In the genomic region with DNA sequence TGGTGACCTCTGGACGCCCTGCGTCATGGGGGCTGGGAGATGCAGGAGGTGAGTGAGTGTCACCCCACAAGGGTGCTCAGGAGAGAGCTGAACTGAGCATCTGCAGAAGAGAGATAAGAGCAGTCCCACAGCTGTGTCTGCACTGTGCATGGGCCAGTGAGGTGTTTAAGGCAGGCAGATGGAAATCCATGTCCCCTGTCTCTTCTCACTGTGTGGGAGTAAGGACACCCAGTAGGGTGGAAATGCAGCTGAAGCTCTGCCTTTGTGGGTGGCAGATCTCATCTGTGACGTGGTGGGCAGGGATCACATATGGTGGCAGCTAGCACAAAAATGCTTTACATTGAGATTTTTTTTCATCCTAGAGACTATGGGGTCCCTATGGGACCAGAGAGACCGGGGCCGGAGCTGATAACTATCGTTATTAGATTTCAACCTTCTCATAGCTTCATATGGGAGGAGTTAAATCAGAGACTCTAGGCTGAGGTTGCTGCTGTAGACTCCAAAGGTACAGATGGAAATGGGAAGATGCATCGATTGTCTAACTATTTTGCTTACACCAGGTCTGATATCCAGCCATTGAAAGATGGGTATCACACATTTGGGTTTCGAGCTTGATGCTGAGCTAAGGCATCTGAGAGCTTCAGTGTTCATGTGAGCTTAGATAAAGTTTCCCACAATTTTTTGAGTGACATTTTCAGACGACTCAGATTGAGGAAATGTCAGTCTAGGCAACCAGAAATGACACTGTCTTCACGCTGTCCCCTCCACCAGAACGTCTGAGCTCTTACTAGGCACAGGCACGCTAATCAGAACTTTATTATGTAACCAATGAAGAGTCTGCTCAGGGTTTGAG, we compare ENCODE assay signal across 21 cellular contexts.
DNase-seq lines count a peak whose midpoint lies in the region; ATAC-seq, FAIRE-seq and TF ChIP-seq lines count a peak whose summit lies in the region.
"Had no signal": no experiment of that assay in that cellular context is flagged by ENCODE, and none has a peak within 500 bp of the region (broad histone marks: within the 10 kb centered on the region; RNA-seq: fewer than 3 reads in every experiment).

No MANE protein-coding gene starts in this region.

- H3K27me3 Mint-ChIP-seq in mesothelial cell of epicardium (ENCODE audit: low read depth), result no peaks in the 10 kb centered on the region
- H3K27me3 Mint-ChIP-seq in activated naive CD8-positive, alpha-beta T cell treated with anti-CD3 and anti-CD28 coated beads, Interleukin-2, amount 50 U/mL, for 24 hours, result no peaks in the 10 kb centered on the region

- peaks cover 4% of the 10 kb centered on the region for H3K9me1 ChIP-seq in K562 (ENCODE audit: control insufficient read depth, insufficient read depth, low read length)

- TF ChIP-seq RAD21 in SK-N-SH (IDR thresholded peaks at IDR 0.05; ENCODE audit: low read length) (no peak), K562 (CRISPR knock-in tag; conservative IDR thresholded peaks at IDR 0.05 in 1 of 2, IDR thresholded peaks at IDR 0.05 in 1 of 2) (peak in 1 of 2 experiments; percentile 40; a peak in 2 of 4 replicates)

- FAIRE-seq in K562 (lab: Jason Lieb, UNC), result peak; percentile 100
- FAIRE-seq: H54 had no signal

- H3K4me1 Mint-ChIP-seq in stimulated activated effector memory CD8-positive, alpha-beta T cell treated with anti-CD3 and anti-CD28 coated beads, Interleukin-12 subunit alpha, Interleukin-12 subunit beta, amount 100 ng/mL, for 72 hours, result peaks cover 8% of the 10 kb centered on the region
- H3K4me1 Mint-ChIP-seq in mesothelial cell of epicardium, result peaks cover 9% of the 10 kb centered on the region
- H3K4me1 Mint-ChIP-seq in activated naive CD8-positive, alpha-beta T cell treated with anti-CD3 and anti-CD28 coated beads, Interleukin-2, amount 50 U/mL, for 24 hours, result peaks cover 12% of the 10 kb centered on the region

- H3K27me3 ChIP-seq in SK-N-SH (ENCODE audit: insufficient read depth) (no peaks in the 10 kb centered on the region; the same call in 1 of the 2 replicates), SJCRH30 (no peaks in the 10 kb centered on the region), K562 (ENCODE audit: control insufficient read depth in 2 of 2, insufficient read depth in 2 of 2, low read length in 2 of 2) (peaks cover 14 to 22% of the 10 kb centered on the region in 2 experiments; a peak in 4 of 5 replicates)

- DNase-seq in SK-N-SH (peak; percentile 21), SJCRH30 (peak; percentile 60 to 73), K562 (ENCODE audit: extremely low read depth in 1 of 4, low spot score in 3 of 4) (peak; percentile 98 to 99 (median 98)), mesothelial cell of epicardium (ENCODE audit: low spot score in 2 of 2, unreplicated experiment in 2 of 2) (no peak), left ventricle myocardium superior (no peak)
- DNase-seq in stimulated activated effector memory CD8-positive, alpha-beta T cell treated with anti-CD3 and anti-CD28 coated beads, Interleukin-12 subunit alpha, Interleukin-12 subunit beta, amount 100 ng/mL, for 72 hours (ENCODE audit: low spot score in 2 of 2), result no peak
- DNase-seq in activated naive CD8-positive, alpha-beta T cell treated with anti-CD3 and anti-CD28 coated beads, Interleukin-2, amount 50 U/mL, for 24 hours, result no peak
- DNase-seq: 8988T; C1 segment of cervical spinal cord; CD8-positive, alpha-beta memory T cell; EL; IMR-90; Karpas-422; MV-4-11; NCI-H1105 treated with DMSO at 0.1 percent for 48 hours; NCI-H2081; NCI-H446 treated with DMSO at 0.1 percent for 48 hours; NCI-H526 treated with DMSO at 0.1 percent for 48 hours had no signal

- H3K9me3 ChIP-seq in SK-N-SH (no peaks in the 10 kb centered on the region), SJCRH30 (replicated peaks) (no peaks in the 10 kb centered on the region), K562 (replicated peaks; ENCODE audit: control insufficient read depth, insufficient read depth, low read depth, low read length) (no peaks in the 10 kb centered on the region)

- H2AFZ ChIP-seq in SK-N-SH (ENCODE audit: low read depth), result no peak overlapping the region
- H2AFZ ChIP-seq in K562 (ENCODE audit: low read depth, low read length), result no peak overlapping the region

- H3K27ac Mint-ChIP-seq in stimulated activated effector memory CD8-positive, alpha-beta T cell treated with anti-CD3 and anti-CD28 coated beads, Interleukin-12 subunit alpha, Interleukin-12 subunit beta, amount 100 ng/mL, for 72 hours, result peak overlapping the region; percentile 1
- H3K27ac Mint-ChIP-seq in mesothelial cell of epicardium, result no peak overlapping the region
- H3K27ac Mint-ChIP-seq in activated naive CD8-positive, alpha-beta T cell treated with anti-CD3 and anti-CD28 coated beads, Interleukin-2, amount 50 U/mL, for 24 hours, result no peak overlapping the region

- H3K27ac ChIP-seq in SK-N-SH (ENCODE audit: low read depth in 2 of 2, low read length in 1 of 2), result no peak overlapping the region
- peak overlapping the region; percentile 1 for H3K27ac ChIP-seq in SJCRH30
- no peak overlapping the region for H3K27ac ChIP-seq in K562 (ENCODE audit: extremely low read depth, low read depth, low read length)

- ATAC-seq in SK-N-SH treated with all-trans-retinoic acid at 6 μM for 48 hours, result no peak
- ATAC-seq in K562, result peak; percentile 99
- no peak for ATAC-seq in stimulated activated effector memory CD8-positive, alpha-beta T cell treated with anti-CD3 and anti-CD28 coated beads, Interleukin-12 subunit alpha, Interleukin-12 subunit beta, amount 100 ng/mL, for 72 hours
- ATAC-seq in left ventricle myocardium superior, result no peak
- ATAC-seq in activated naive CD8-positive, alpha-beta T cell treated with anti-CD3 and anti-CD28 coated beads, Interleukin-2, amount 50 U/mL, for 24 hours, result no peak
- ATAC-seq: Right ventricle myocardium inferior had no signal

- no peak overlapping the region for H3K9ac ChIP-seq in SK-N-SH
- 0 out of 4 replicates have a peak overlapping the region, but pooled peaks of 1 of the 2 experiments have one; percentile 17 for H3K9ac ChIP-seq in K562 (ENCODE audit: insufficient read depth in 1 of 2, low read depth in 2 of 2, low read length in 2 of 2)

- intact Hi-C loops in K562 (cut with micrococcal nuclease), result no loop called here
- intact Hi-C loops in left ventricle myocardium superior (cut with micrococcal nuclease), result no loop called here

- H4K20me1 ChIP-seq in SK-N-SH (ENCODE audit: insufficient read depth), result no peaks in the 10 kb centered on the region
- H4K20me1 ChIP-seq in K562 (replicated peaks; ENCODE audit: control insufficient read depth, insufficient read depth, low read length), result no peaks in the 10 kb centered on the region; the same call in 1 of the 2 replicates

- CTCF ChIA-PET in SK-N-SH (lab: Yijun Ruan, JAX) (interaction anchor here (0.6 to 2.9 kb wide), 3 partner anchors 10 to 213 kb away, joined by 3 to 7 read pairs (median 3); no protein-coding TSS in a partner anchor), K562 (lab: Yijun Ruan, JAX; ENCODE audit: low intra/inter-chr PET ratio) (no interaction called here)

- H3K9me3 Mint-ChIP-seq in stimulated activated effector memory CD8-positive, alpha-beta T cell treated with anti-CD3 and anti-CD28 coated beads, Interleukin-12 subunit alpha, Interleukin-12 subunit beta, amount 100 ng/mL, for 72 hours, result no peaks in the 10 kb centered on the region
- H3K9me3 Mint-ChIP-seq in mesothelial cell of epicardium, result no peaks in the 10 kb centered on the region
- H3K9me3 Mint-ChIP-seq in activated naive CD8-positive, alpha-beta T cell treated with anti-CD3 and anti-CD28 coated beads, Interleukin-2, amount 50 U/mL, for 24 hours, result no peaks in the 10 kb centered on the region
- H3K9me3 Mint-ChIP-seq: CD8-positive, alpha-beta memory T cell had no signal

- no peaks in the 10 kb centered on the region for H3K9me2 ChIP-seq in SK-N-SH

- H3K4me1 ChIP-seq in SK-N-SH (ENCODE audit: control insufficient read depth in 1 of 2, insufficient read depth in 2 of 2, low read depth in 1 of 2, low read length in 1 of 2) (peaks cover 0 to 5% of the 10 kb centered on the region in 2 experiments; a peak in 1 of 4 replicates), SJCRH30 (peaks cover 43% of the 10 kb centered on the region), K562 (replicated peaks in 1 of 2; ENCODE audit: control insufficient read depth in 2 of 2, insufficient read depth in 2 of 2, low read length in 2 of 2) (peaks cover 17 to 23% of the 10 kb centered on the region in 2 experiments)

- POLR2A ChIA-PET in SK-N-SH (lab: Yijun Ruan, JAX), result no interaction called here
- POLR2A ChIA-PET in K562 (lab: Yijun Ruan, JAX), result interaction anchor here (0.6 to 4.2 kb wide), 8 partner anchors 9 to 44 kb away, joined by 3 to 25 read pairs (median 4); no protein-coding TSS in a partner anchor

- no peaks in the 10 kb centered on the region for H3F3A ChIP-seq in SK-N-SH (replicated peaks; ENCODE audit: insufficient read depth)

- H3K79me2 ChIP-seq in SK-N-SH (ENCODE audit: insufficient read depth) (no peaks in the 10 kb centered on the region), K562 (ENCODE audit: control insufficient read depth, insufficient read depth, low read length) (no peaks in the 10 kb centered on the region)

- H3K4me3 Mint-ChIP-seq in stimulated activated effector memory CD8-positive, alpha-beta T cell treated with anti-CD3 and anti-CD28 coated beads, Interleukin-12 subunit alpha, Interleukin-12 subunit beta, amount 100 ng/mL, for 72 hours, result no peak overlapping the region
- H3K4me3 Mint-ChIP-seq in mesothelial cell of epicardium, result no peak overlapping the region
- no peak overlapping the region for H3K4me3 Mint-ChIP-seq in activated naive CD8-positive, alpha-beta T cell treated with anti-CD3 and anti-CD28 coated beads, Interleukin-2, amount 50 U/mL, for 24 hours
- H3K4me3 Mint-ChIP-seq: CD8-positive, alpha-beta memory T cell had no signal

- TF ChIP-seq EP300 in SK-N-SH (IDR thresholded peaks at IDR 0.05; ENCODE audit: borderline replicate concordance in 1 of 2, low read depth in 1 of 2, low read length in 1 of 2) (no peak), K562 (IDR thresholded peaks at IDR 0.05; ENCODE audit: low read length) (peak; percentile 98)

- WGBS in SK-N-SH (ENCODE audit: low lambda C conversion rate), result 67% methylated on average over 12 of the region's 12 CpGs
- WGBS in K562 (ENCODE audit: insufficient coverage, low coverage, missing lambda C conversion rate), result 2% methylated on average over 12 of the region's 12 CpGs

- H3K36me3 ChIP-seq in SK-N-SH (replicated peaks in 1 of 2; ENCODE audit: control insufficient read depth in 1 of 2, insufficient read depth in 2 of 2, low read length in 1 of 2) (no peaks in the 10 kb centered on the region), SJCRH30 (no peaks in the 10 kb centered on the region), K562 (ENCODE audit: control insufficient read depth, insufficient read depth, low read length) (no peaks in the 10 kb centered on the region)

- TF ChIP-seq POLR2A in K562 (conservative IDR thresholded peaks at IDR 0.05), result no peak

- H3K36me3 Mint-ChIP-seq in stimulated activated effector memory CD8-positive, alpha-beta T cell treated with anti-CD3 and anti-CD28 coated beads, Interleukin-12 subunit alpha, Interleukin-12 subunit beta, amount 100 ng/mL, for 72 hours, result no peaks in the 10 kb centered on the region
- H3K36me3 Mint-ChIP-seq in mesothelial cell of epicardium, result no peaks in the 10 kb centered on the region
- no peaks in the 10 kb centered on the region for H3K36me3 Mint-ChIP-seq in activated naive CD8-positive, alpha-beta T cell treated with anti-CD3 and anti-CD28 coated beads, Interleukin-2, amount 50 U/mL, for 24 hours (ENCODE audit: low read depth)
- H3K36me3 Mint-ChIP-seq: CD8-positive, alpha-beta memory T cell had no signal

- in situ Hi-C loops in K562 (cut with MboI), result no loop called here

- TF ChIP-seq CTCF in SK-N-SH (IDR thresholded peaks at IDR 0.05), result no peak
- no peak for TF ChIP-seq CTCF in K562 (IDR thresholded peaks at IDR 0.05 in 2 of 3, conservative IDR thresholded peaks at IDR 0.05 in 1 of 3; ENCODE audit: insufficient read depth in 2 of 3, low read depth in 1 of 3, low read length in 3 of 3)
- TF ChIP-seq CTCF in mesothelial cell of epicardium (IDR thresholded peaks at IDR 0.05; ENCODE audit: unreplicated experiment), result no peak

- no peak overlapping the region for H3K4me2 ChIP-seq in SK-N-SH
- H3K4me2 ChIP-seq in K562 (ENCODE audit: insufficient read depth, low read length), result peak overlapping the region; percentile 54

- H3K4me3 ChIP-seq in SK-N-SH (ENCODE audit: low read depth in 2 of 2, low read length in 1 of 2), result no peak overlapping the region
- H3K4me3 ChIP-seq in SJCRH30, result no peak overlapping the region
- no peak overlapping the region for H3K4me3 ChIP-seq in K562

- BruUV-seq in K562 (replicated peaks; lab: Mats Ljungman, UMichigan), result no TSS peak

Comparison
In these comparisons a context has a peak if more than half of its experiments do, and no peak if none do; other contexts are left out.
1. DNase-seq: peak in SK-N-SH (single experiment), SJCRH30 (2 of 2) and K562 (4 of 4); none in stimulated activated effector memory CD8-positive, alpha-beta T cell treated with anti-CD3 and anti-CD28 coated beads, Interleukin-12 subunit alpha, Interleukin-12 subunit beta, amount 100 ng/mL, for 72 hours (0 of 2), mesothelial cell of epicardium (0 of 2), left ventricle myocardium superior (single experiment) and activated naive CD8-positive, alpha-beta T cell treated with anti-CD3 and anti-CD28 coated beads, Interleukin-2, amount 50 U/mL, for 24 hours (single experiment).